16 cellular contexts compared by ENCODE assay signal in genomic region chr9:4866239-4866969, GRCh38.
A peak's percentile ranks its signal among the peaks of the same experiment; 100 is the strongest.
DNase-seq lines count a peak whose midpoint lies in the region; ATAC-seq and TF ChIP-seq lines count a peak whose summit lies in the region.
"Had no signal": no experiment of that assay in that cellular context is flagged by ENCODE, and none has a peak within 500 bp of the region (broad histone marks: within the 10 kb centered on the region; RNA-seq: fewer than 3 reads in every experiment).

No MANE protein-coding gene starts in this region.

- peak overlapping the region; percentile 40 for H3K27ac Mint-ChIP-seq in activated CD8-positive, alpha-beta T cell treated with anti-CD3 and anti-CD28 coated beads for 36 hours
- no peak overlapping the region for H3K27ac Mint-ChIP-seq in activated CD8-positive, alpha-beta T cell treated with anti-CD3 and anti-CD28 coated beads, Interleukin-2, amount 10 ng/mL, durations not matched to agents 7 days and 5 days
- H3K27ac Mint-ChIP-seq in activated naive CD8-positive, alpha-beta T cell treated with anti-CD3 and anti-CD28 coated beads, Interleukin-2, amount 50 U/mL, for 24 hours = peak overlapping the region; percentile 38
- no peak overlapping the region for H3K27ac Mint-ChIP-seq in chondrocyte (ENCODE audit: unreplicated experiment)
- H3K27ac Mint-ChIP-seq: stimulated activated memory B cell treated with anti-CD40 and anti-IgM and Interleukin-4, amounts not matched to agents 10 μg/mL and 1 μg/mL and 100 μg/mL, for 72 hours had no signal

- CTCF ChIA-PET in activated CD8-positive, alpha-beta T cell treated with anti-CD3 and anti-CD28 coated beads for 36 hours (lab: Charles Lee) = interaction anchor here (0.7 to 2.8 kb wide), 6 partner anchors 10 to 122 kb away, joined by 3 to 10 read pairs (median 4); partner anchors contain the start of gene JAK2
- CTCF ChIA-PET in activated CD8-positive, alpha-beta T cell treated with anti-CD3 and anti-CD28 coated beads, Interleukin-2, amount 10 ng/mL, durations not matched to agents 7 days and 5 days (lab: Charles Lee) = interaction anchor here (1.2 kb wide), 1 partner anchor 58 kb away, joined by 7 read pairs; no protein-coding TSS in a partner anchor

- H3K4me1 Mint-ChIP-seq in activated CD8-positive, alpha-beta T cell treated with anti-CD3 and anti-CD28 coated beads for 36 hours (ENCODE audit: low read depth) = peaks cover 17% of the 10 kb centered on the region
- peaks cover 23% of the 10 kb centered on the region for H3K4me1 Mint-ChIP-seq in activated CD8-positive, alpha-beta T cell treated with anti-CD3 and anti-CD28 coated beads, Interleukin-2, amount 10 ng/mL, durations not matched to agents 7 days and 5 days (ENCODE audit: low read depth)
- peaks cover 27% of the 10 kb centered on the region for H3K4me1 Mint-ChIP-seq in activated naive CD8-positive, alpha-beta T cell treated with anti-CD3 and anti-CD28 coated beads, Interleukin-2, amount 50 U/mL, for 24 hours
- peaks cover 3% of the 10 kb centered on the region for H3K4me1 Mint-ChIP-seq in chondrocyte (ENCODE audit: low read depth)
- H3K4me1 Mint-ChIP-seq: stimulated activated memory B cell treated with anti-CD40 and anti-IgM and Interleukin-4, amounts not matched to agents 10 μg/mL and 1 μg/mL and 100 μg/mL, for 72 hours had no signal

- ATAC-seq in activated CD8-positive, alpha-beta T cell treated with anti-CD3 and anti-CD28 coated beads for 36 hours = peak; percentile 75
- ATAC-seq in activated CD8-positive, alpha-beta T cell treated with anti-CD3 and anti-CD28 coated beads, Interleukin-2, amount 10 ng/mL, durations not matched to agents 7 days and 5 days = no peak
- peak; percentile 83 for ATAC-seq in activated naive CD8-positive, alpha-beta T cell treated with anti-CD3 and anti-CD28 coated beads, Interleukin-2, amount 50 U/mL, for 24 hours
- ATAC-seq: mucosa of descending colon; sciatic nerve; stimulated activated memory B cell treated with anti-CD40 and anti-IgM and Interleukin-4, amounts not matched to agents 10 μg/mL and 1 μg/mL and 100 μg/mL, for 72 hours had no signal

- H3K9me3 Mint-ChIP-seq in activated CD8-positive, alpha-beta T cell treated with anti-CD3 and anti-CD28 coated beads for 36 hours = no peaks in the 10 kb centered on the region
- no peaks in the 10 kb centered on the region for H3K9me3 Mint-ChIP-seq in activated CD8-positive, alpha-beta T cell treated with anti-CD3 and anti-CD28 coated beads, Interleukin-2, amount 10 ng/mL, durations not matched to agents 7 days and 5 days (ENCODE audit: insufficient read depth)
- H3K9me3 Mint-ChIP-seq in activated naive CD8-positive, alpha-beta T cell treated with anti-CD3 and anti-CD28 coated beads, Interleukin-2, amount 50 U/mL, for 24 hours = no peaks in the 10 kb centered on the region
- no peaks in the 10 kb centered on the region for H3K9me3 Mint-ChIP-seq in chondrocyte (ENCODE audit: low read depth)
- H3K9me3 Mint-ChIP-seq: brain; stimulated activated memory B cell treated with anti-CD40 and anti-IgM and Interleukin-4, amounts not matched to agents 10 μg/mL and 1 μg/mL and 100 μg/mL, for 72 hours had no signal

- H3K36me3 Mint-ChIP-seq in activated CD8-positive, alpha-beta T cell treated with anti-CD3 and anti-CD28 coated beads for 36 hours (ENCODE audit: low read depth) = peaks cover 24% of the 10 kb centered on the region
- peaks cover 7% of the 10 kb centered on the region for H3K36me3 Mint-ChIP-seq in activated CD8-positive, alpha-beta T cell treated with anti-CD3 and anti-CD28 coated beads, Interleukin-2, amount 10 ng/mL, durations not matched to agents 7 days and 5 days (ENCODE audit: low read depth)
- H3K36me3 Mint-ChIP-seq in activated naive CD8-positive, alpha-beta T cell treated with anti-CD3 and anti-CD28 coated beads, Interleukin-2, amount 50 U/mL, for 24 hours (ENCODE audit: low read depth) = peaks cover 35% of the 10 kb centered on the region
- peaks cover 3% of the 10 kb centered on the region for H3K36me3 Mint-ChIP-seq in chondrocyte (ENCODE audit: low read depth)

- H3K27me3 Mint-ChIP-seq in activated CD8-positive, alpha-beta T cell treated with anti-CD3 and anti-CD28 coated beads for 36 hours = no peaks in the 10 kb centered on the region
- no peaks in the 10 kb centered on the region for H3K27me3 Mint-ChIP-seq in activated CD8-positive, alpha-beta T cell treated with anti-CD3 and anti-CD28 coated beads, Interleukin-2, amount 10 ng/mL, durations not matched to agents 7 days and 5 days (ENCODE audit: low read depth)
- no peaks in the 10 kb centered on the region for H3K27me3 Mint-ChIP-seq in activated naive CD8-positive, alpha-beta T cell treated with anti-CD3 and anti-CD28 coated beads, Interleukin-2, amount 50 U/mL, for 24 hours
- H3K27me3 Mint-ChIP-seq in chondrocyte (ENCODE audit: low read depth) = no peaks in the 10 kb centered on the region
- H3K27me3 Mint-ChIP-seq: brain; stimulated activated memory B cell treated with anti-CD40 and anti-IgM and Interleukin-4, amounts not matched to agents 10 μg/mL and 1 μg/mL and 100 μg/mL, for 72 hours had no signal

- POLR2A ChIA-PET in activated CD8-positive, alpha-beta T cell treated with anti-CD3 and anti-CD28 coated beads for 36 hours (lab: Charles Lee) = interaction anchor here (0.8 kb wide), 1 partner anchor 119 kb away, joined by 3 read pairs; the partner anchor contains the start of gene JAK2
- POLR2A ChIA-PET in activated CD8-positive, alpha-beta T cell treated with anti-CD3 and anti-CD28 coated beads, Interleukin-2, amount 10 ng/mL, durations not matched to agents 7 days and 5 days (lab: Charles Lee) = interaction anchor here (0.9 to 1.9 kb wide), 4 partner anchors 11 to 119 kb away, joined by 3 to 6 read pairs (median 4); partner anchors contain the start of genes JAK2 and RCL1

- in situ Hi-C loops in KBM-7 (cut with MboI; ENCODE audit: low pct_unique_long_range_greater_than_20kb, low sequenced_read_pairs) = no loop called here

- DNase-seq in activated CD8-positive, alpha-beta T cell treated with anti-CD3 and anti-CD28 coated beads for 36 hours = peak; percentile 31
- DNase-seq in activated CD8-positive, alpha-beta T cell treated with anti-CD3 and anti-CD28 coated beads, Interleukin-2, amount 10 ng/mL, durations not matched to agents 7 days and 5 days = no peak
- DNase-seq in HT1080 (ENCODE audit: low read depth) (peak; percentile 4), renal cortical epithelial cell (ENCODE audit: low read depth) (peak; percentile 35), chondrocyte (ENCODE audit: low spot score) (no peak), NCI-H2029 treated with DMSO at 0.1 percent for 48 hours (lab: John Stamatoyannopoulos, UW) (no peak), KBM-7 (no peak)
- no peak for DNase-seq in activated naive CD8-positive, alpha-beta T cell treated with anti-CD3 and anti-CD28 coated beads, Interleukin-2, amount 50 U/mL, for 24 hours
- DNase-seq: activated naive CD4-positive, alpha-beta T cell; hypothalamus; mucosa of descending colon; NCI-H2107; NCI-H774 had no signal

- no peak for TF ChIP-seq CTCF in activated CD8-positive, alpha-beta T cell treated with anti-CD3 and anti-CD28 coated beads for 36 hours (IDR thresholded peaks at IDR 0.05)
- TF ChIP-seq CTCF in chondrocyte (IDR thresholded peaks at IDR 0.05) = no peak

- H3K4me3 Mint-ChIP-seq in activated CD8-positive, alpha-beta T cell treated with anti-CD3 and anti-CD28 coated beads for 36 hours = no peak overlapping the region
- no peak overlapping the region for H3K4me3 Mint-ChIP-seq in activated CD8-positive, alpha-beta T cell treated with anti-CD3 and anti-CD28 coated beads, Interleukin-2, amount 10 ng/mL, durations not matched to agents 7 days and 5 days
- H3K4me3 Mint-ChIP-seq in activated naive CD8-positive, alpha-beta T cell treated with anti-CD3 and anti-CD28 coated beads, Interleukin-2, amount 50 U/mL, for 24 hours = no peak overlapping the region
- no peak overlapping the region for H3K4me3 Mint-ChIP-seq in chondrocyte (ENCODE audit: unreplicated experiment)
- H3K4me3 Mint-ChIP-seq: brain; stimulated activated memory B cell treated with anti-CD40 and anti-IgM and Interleukin-4, amounts not matched to agents 10 μg/mL and 1 μg/mL and 100 μg/mL, for 72 hours had no signal

- intact Hi-C loops in activated CD8-positive, alpha-beta T cell treated with anti-CD3 and anti-CD28 coated beads for 36 hours (cut with micrococcal nuclease) = no loop called here

Comparison
In these comparisons a context has a peak if more than half of its experiments do, and no peak if none do; other contexts are left out.
1. DNase-seq: peak in activated CD8-positive, alpha-beta T cell treated with anti-CD3 and anti-CD28 coated beads for 36 hours (single experiment), HT1080 (single experiment) and renal cortical epithelial cell (single experiment); none in activated CD8-positive, alpha-beta T cell treated with anti-CD3 and anti-CD28 coated beads, Interleukin-2, amount 10 ng/mL, durations not matched to agents 7 days and 5 days (single experiment), activated naive CD8-positive, alpha-beta T cell treated with anti-CD3 and anti-CD28 coated beads, Interleukin-2, amount 50 U/mL, for 24 hours (single experiment), chondrocyte (single experiment), NCI-H2029 treated with DMSO at 0.1 percent for 48 hours (single experiment) and KBM-7 (single experiment).
2. H3K27ac Mint-ChIP-seq: peak in activated CD8-positive, alpha-beta T cell treated with anti-CD3 and anti-CD28 coated beads for 36 hours (single experiment) and activated naive CD8-positive, alpha-beta T cell treated with anti-CD3 and anti-CD28 coated beads, Interleukin-2, amount 50 U/mL, for 24 hours (single experiment); none in activated CD8-positive, alpha-beta T cell treated with anti-CD3 and anti-CD28 coated beads, Interleukin-2, amount 10 ng/mL, durations not matched to agents 7 days and 5 days (single experiment) and chondrocyte (single experiment).